Comparison of ENCODE assay signal across 8 cellular contexts in genomic region chr9:136807281-136808074, GRCh38. TPM values are rescaled to one million over a fixed set of nuclear protein-coding genes. Genes with fewer than 3 reads are reported as not detected.
A peak's percentile ranks its signal among the peaks of the same experiment; 100 is the strongest.
DNase-seq lines count a peak whose midpoint lies in the region; ATAC-seq and TF ChIP-seq lines count a peak whose summit lies in the region.

TSS of gene RABL6 (plus strand) at chr9:136807948. CDS start at chr9:136808197, 249 bp downstream.

- H3K4me1 Mint-ChIP-seq in activated CD4-positive, alpha-beta T cell treated with anti-CD3 and anti-CD28 coated beads, Interleukin-2, amount 10 ng/mL, durations not matched to agents 24 days and 14 days, result peaks cover 36% of the 10 kb centered on the region
- H3K4me1 Mint-ChIP-seq in dendritic cell treated with granulocyte-macrophage colony-stimulating factor and Interleukin-4, amounts not matched to agents 40 ng/mL and 50 ng/mL, for 4 days (ENCODE audit: low read depth), result peaks cover 39% of the 10 kb centered on the region

- DNase-seq in 8988T (peak; percentile 98), NCI-H2227 treated with DMSO at 0.1 percent for 48 hours (lab: John Stamatoyannopoulos, UW) (peak; percentile 37), left lung (peak; percentile 79 to 93)
- peak; percentile 96 for DNase-seq in activated CD4-positive, alpha-beta T cell treated with anti-CD3 and anti-CD28 coated beads, Interleukin-2, amount 10 ng/mL, durations not matched to agents 24 days and 14 days
- peak; percentile 74 to 81 for DNase-seq in stimulated activated CD4-positive, alpha-beta T cell treated with anti-CD3 and anti-CD28 coated beads, Interleukin-2, amount 100 ng/mL, for 48 hours

- peaks cover 15 to 41% of the 10 kb centered on the region in 2 donors for H3K4me1 ChIP-seq in left lung

- H3K27ac ChIP-seq in left lung, result peak within 1 kb of the TSS; percentile 90 to 93

- ATAC-seq in GM18502 (IDR thresholded peaks at IDR 0.05; ENCODE audit: poor library complexity, unreplicated experiment) (peak; percentile 74), HG02973 (IDR thresholded peaks at IDR 0.05; ENCODE audit: unreplicated experiment) (peak; percentile 59), left lung (peak; percentile 88)

- H3K4me3 Mint-ChIP-seq in activated CD4-positive, alpha-beta T cell treated with anti-CD3 and anti-CD28 coated beads, Interleukin-2, amount 10 ng/mL, durations not matched to agents 24 days and 14 days, result peak within 1 kb of the TSS; percentile 91
- peak within 1 kb of the TSS; percentile 86 for H3K4me3 Mint-ChIP-seq in dendritic cell treated with granulocyte-macrophage colony-stimulating factor and Interleukin-4, amounts not matched to agents 40 ng/mL and 50 ng/mL, for 4 days

- H3K9me3 Mint-ChIP-seq in activated CD4-positive, alpha-beta T cell treated with anti-CD3 and anti-CD28 coated beads, Interleukin-2, amount 10 ng/mL, durations not matched to agents 24 days and 14 days, result no peaks in the 10 kb centered on the region
- H3K9me3 Mint-ChIP-seq in dendritic cell treated with granulocyte-macrophage colony-stimulating factor and Interleukin-4, amounts not matched to agents 40 ng/mL and 50 ng/mL, for 4 days, result no peaks in the 10 kb centered on the region

- H3K36me3 Mint-ChIP-seq in activated CD4-positive, alpha-beta T cell treated with anti-CD3 and anti-CD28 coated beads, Interleukin-2, amount 10 ng/mL, durations not matched to agents 24 days and 14 days (ENCODE audit: low read depth), result peaks cover 22% of the 10 kb centered on the region
- H3K36me3 Mint-ChIP-seq in dendritic cell treated with granulocyte-macrophage colony-stimulating factor and Interleukin-4, amounts not matched to agents 40 ng/mL and 50 ng/mL, for 4 days (ENCODE audit: low read depth), result peaks cover 68% of the 10 kb centered on the region

- H3K27me3 Mint-ChIP-seq in activated CD4-positive, alpha-beta T cell treated with anti-CD3 and anti-CD28 coated beads, Interleukin-2, amount 10 ng/mL, durations not matched to agents 24 days and 14 days, result no peaks in the 10 kb centered on the region
- peaks cover 10% of the 10 kb centered on the region for H3K27me3 Mint-ChIP-seq in dendritic cell treated with granulocyte-macrophage colony-stimulating factor and Interleukin-4, amounts not matched to agents 40 ng/mL and 50 ng/mL, for 4 days

- no peak for TF ChIP-seq CTCF in left lung (IDR thresholded peaks at IDR 0.05)

- H3K27me3 ChIP-seq in left lung, result peaks cover 0 to 2% of the 10 kb centered on the region in 2 donors

- H3K27ac Mint-ChIP-seq in activated CD4-positive, alpha-beta T cell treated with anti-CD3 and anti-CD28 coated beads, Interleukin-2, amount 10 ng/mL, durations not matched to agents 24 days and 14 days, result peak within 1 kb of the TSS; percentile 93
- H3K27ac Mint-ChIP-seq in dendritic cell treated with granulocyte-macrophage colony-stimulating factor and Interleukin-4, amounts not matched to agents 40 ng/mL and 50 ng/mL, for 4 days, result peak within 1 kb of the TSS; percentile 84

- H3K4me3 ChIP-seq in left lung, result peak within 1 kb of the TSS; percentile 78 to 93

- peaks cover 0 to 24% of the 10 kb centered on the region in 2 donors for H3K36me3 ChIP-seq in left lung

- intact Hi-C loops in activated CD4-positive, alpha-beta T cell treated with anti-CD3 and anti-CD28 coated beads, Interleukin-2, amount 10 ng/mL, durations not matched to agents 24 days and 14 days (cut with micrococcal nuclease), result loop anchor here (2.0 to 10.0 kb wide), 3 partner anchors 15 to 95 kb away; partner anchors contain the start of gene TRAF2
- intact Hi-C loops in dendritic cell treated with granulocyte-macrophage colony-stimulating factor and Interleukin-4, amounts not matched to agents 40 ng/mL and 50 ng/mL, for 4 days (cut with micrococcal nuclease), result loop anchor here (2.0 kb wide), 1 partner anchor 41 kb away; the partner anchor contains the start of gene PHPT1
- intact Hi-C loops in left lung (cut with DNase I), result no loop called here

- no peaks in the 10 kb centered on the region for H3K9me3 ChIP-seq in left lung

RNA-seq across cellular contexts. Expression of gene RABL6, which starts in this region (rescaled TPM):
- total RNA-seq in activated CD4-positive, alpha-beta T cell treated with anti-CD3 and anti-CD28 coated beads, Interleukin-2, amount 10 ng/mL, durations not matched to agents 24 days and 14 days, result 116 and 119 TPM in 2 replicates
- 10 to 100 TPM; 75.9 to 80.8 TPM for total RNA-seq in left lung

Comparison
In these comparisons a context has a peak if more than half of its experiments do, and no peak if none do; other contexts are left out.
1. Peak in every context shown above with its lines: DNase-seq, ATAC-seq, H3K4me3 ChIP-seq and H3K27ac ChIP-seq.
2. DNase-seq: peak in every context shown above with its lines; median percentile 98 in 8988T; 96 in activated CD4-positive, alpha-beta T cell treated with anti-CD3 and anti-CD28 coated beads, Interleukin-2, amount 10 ng/mL, durations not matched to agents 24 days and 14 days; 86 in left lung; 78 in stimulated activated CD4-positive, alpha-beta T cell treated with anti-CD3 and anti-CD28 coated beads, Interleukin-2, amount 100 ng/mL, for 48 hours; 37 in NCI-H2227 treated with DMSO at 0.1 percent for 48 hours.
3. intact Hi-C loops: an anchor here in activated CD4-positive, alpha-beta T cell treated with anti-CD3 and anti-CD28 coated beads, Interleukin-2, amount 10 ng/mL, durations not matched to agents 24 days and 14 days (2.0 to 10.0 kb wide) and dendritic cell treated with granulocyte-macrophage colony-stimulating factor and Interleukin-4, amounts not matched to agents 40 ng/mL and 50 ng/mL, for 4 days (2.0 kb wide); none called in left lung.